21 cellular contexts compared by ENCODE assay signal in the genomic region with DNA sequence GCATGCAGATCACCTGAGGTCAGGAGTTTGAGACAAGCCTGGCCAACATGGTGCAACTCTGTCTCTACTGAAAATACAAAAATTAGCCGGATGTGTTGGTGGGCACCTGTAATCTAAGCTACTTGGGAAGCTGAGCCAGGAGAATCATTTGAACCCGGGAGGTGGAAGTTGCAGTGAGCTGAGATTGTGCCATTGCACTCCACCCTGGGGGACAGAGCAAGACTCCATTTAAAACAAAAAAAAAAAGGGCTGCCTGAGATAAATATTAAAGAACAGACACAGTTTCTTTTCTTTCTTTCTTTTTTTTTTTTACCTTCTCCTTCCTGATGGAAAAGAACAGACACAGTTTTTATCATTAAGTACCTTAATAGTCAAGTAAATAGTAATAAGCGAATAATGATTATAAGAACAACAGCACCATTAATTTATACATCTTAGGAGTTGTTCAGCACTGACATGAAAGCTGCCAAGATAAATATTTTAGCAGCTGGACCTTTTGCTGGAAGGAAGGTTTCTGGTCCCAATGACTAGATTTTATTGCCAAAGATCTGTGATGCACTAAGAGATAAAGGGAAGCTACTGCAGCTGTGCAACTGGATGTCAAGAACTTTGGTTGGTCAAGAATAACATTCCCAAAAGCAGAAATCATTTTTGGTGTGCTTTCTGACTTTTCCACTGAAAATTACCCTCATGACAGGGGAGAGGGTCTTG. TPM values are rescaled to one million over a fixed set of nuclear protein-coding genes. Genes with fewer than 3 reads are reported as not detected.
DNase-seq lines count a peak whose midpoint lies in the region; ATAC-seq, FAIRE-seq and TF ChIP-seq lines count a peak whose summit lies in the region.
"Had no signal": no experiment of that assay in that cellular context is flagged by ENCODE, and none has a peak within 500 bp of the region (broad histone marks: within the 10 kb centered on the region; RNA-seq: fewer than 3 reads in every experiment).

No MANE protein-coding gene starts in this region.

- no peak for TF ChIP-seq CTCF in astrocyte (IDR thresholded peaks at IDR 0.05; ENCODE audit: insufficient read depth, low read depth, low read length)
- TF ChIP-seq CTCF in fibroblast of villous mesenchyme (IDR thresholded peaks at IDR 0.05; ENCODE audit: insufficient read depth, low read depth, low read length): no peak
- TF ChIP-seq CTCF in osteocyte (IDR thresholded peaks at IDR 0.05): no peak

- H3K27ac Mint-ChIP-seq in astrocyte (ENCODE audit: unreplicated experiment) (no peak overlapping the region), osteocyte (ENCODE audit: unreplicated experiment) (peak overlapping the region; percentile 87)
- H3K27ac Mint-ChIP-seq: activated CD4-positive, alpha-beta T cell treated with anti-CD3 and anti-CD28 coated beads, Interleukin-2, amount 10 ng/mL, durations not matched to agents 7 days and 5 days; endodermal cell; nephron progenitor cell had no signal

- H3K4me3 Mint-ChIP-seq in astrocyte (ENCODE audit: unreplicated experiment): no peak overlapping the region
- H3K4me3 Mint-ChIP-seq in osteocyte (ENCODE audit: unreplicated experiment): no peak overlapping the region
- H3K4me3 Mint-ChIP-seq: activated CD4-positive, alpha-beta T cell treated with anti-CD3 and anti-CD28 coated beads, Interleukin-2, amount 10 ng/mL, durations not matched to agents 7 days and 5 days; CD8-positive, alpha-beta memory T cell; endodermal cell; nephron progenitor cell had no signal

- no peak overlapping the region for H3K4me2 ChIP-seq in astrocyte (ENCODE audit: low read length)

- no peaks in the 10 kb centered on the region for H3K4me1 ChIP-seq in astrocyte (ENCODE audit: insufficient read depth, low read length)

- no peaks in the 10 kb centered on the region for H3K9me3 ChIP-seq in astrocyte (ENCODE audit: insufficient read depth, low read depth, low read length)
- H3K9me3 ChIP-seq: gastrocnemius medialis had no signal

- no peak overlapping the region for H2AFZ ChIP-seq in astrocyte (ENCODE audit: low read depth, low read length)

- FAIRE-seq in astrocyte (lab: Jason Lieb, UNC): no peak
- FAIRE-seq in urothelium cell line (lab: Jason Lieb, UNC): no peak
- FAIRE-seq: colon, K562 had no signal

- H4K20me1 ChIP-seq in astrocyte (ENCODE audit: insufficient read depth, low read length): no peaks in the 10 kb centered on the region

- no peaks in the 10 kb centered on the region for H3K27me3 ChIP-seq in astrocyte (ENCODE audit: insufficient read depth, low read length)
- H3K27me3 ChIP-seq: gastrocnemius medialis had no signal

- H3K9ac ChIP-seq in astrocyte (ENCODE audit: low read length): no peak overlapping the region

- ATAC-seq in HG03025 (IDR thresholded peaks at IDR 0.05; ENCODE audit: low FRiP score, unreplicated experiment) (no peak), HG03159 (IDR thresholded peaks at IDR 0.05; ENCODE audit: unreplicated experiment) (no peak)
- ATAC-seq: gastrocnemius medialis, K562 had no signal

- H3K9me3 Mint-ChIP-seq in astrocyte (ENCODE audit: unreplicated experiment): no peaks in the 10 kb centered on the region
- H3K9me3 Mint-ChIP-seq in osteocyte (ENCODE audit: unreplicated experiment): no peaks in the 10 kb centered on the region
- H3K9me3 Mint-ChIP-seq: activated CD4-positive, alpha-beta T cell treated with anti-CD3 and anti-CD28 coated beads, Interleukin-2, amount 10 ng/mL, durations not matched to agents 7 days and 5 days; CD8-positive, alpha-beta memory T cell; endodermal cell; nephron progenitor cell had no signal

- H3K27me3 Mint-ChIP-seq in astrocyte (ENCODE audit: low read depth, unreplicated experiment) (no peaks in the 10 kb centered on the region), osteocyte (ENCODE audit: unreplicated experiment) (no peaks in the 10 kb centered on the region)
- H3K27me3 Mint-ChIP-seq: activated CD4-positive, alpha-beta T cell treated with anti-CD3 and anti-CD28 coated beads, Interleukin-2, amount 10 ng/mL, durations not matched to agents 7 days and 5 days; CD8-positive, alpha-beta memory T cell had no signal

- DNase-seq in LHCN-M2 (ENCODE audit: low read depth): peak; percentile 56
- peak; percentile 62 for DNase-seq in astrocyte (ENCODE audit: low read depth)
- peak; percentile 48 for DNase-seq in fibroblast of villous mesenchyme (ENCODE audit: low read depth)
- no peak for DNase-seq in osteocyte (ENCODE audit: extremely low spot score, unreplicated experiment)
- DNase-seq in NCI-H526 (lab: John Stamatoyannopoulos, UW): no peak
- DNase-seq in urothelium cell line (ENCODE audit: low spot score): no peak
- DNase-seq: activated CD4-positive, alpha-beta T cell treated with anti-CD3 and anti-CD28 coated beads, Interleukin-2, amount 10 ng/mL, durations not matched to agents 7 days and 5 days; activated CD8-positive, alpha-beta memory T cell treated with anti-CD3 and anti-CD28 coated beads, Interleukin-2, amount 50 U/mL, for 48 hours; CD8-positive, alpha-beta memory T cell; DMS79 treated with DMSO at 0.1 percent for 48 hours; endodermal cell; gastrocnemius medialis; NCI-H2029 treated with DMSO at 0.1 percent for 48 hours; NCI-H510A; nephron progenitor cell; substantia nigra; T-helper 1 cell had no signal

- no peak overlapping the region for H3K27ac ChIP-seq in astrocyte (ENCODE audit: low read depth, low read length)
- H3K27ac ChIP-seq: gastrocnemius medialis had no signal

- H3K4me3 ChIP-seq in astrocyte (ENCODE audit: insufficient read depth, low read depth, low read length) (no peak overlapping the region), fibroblast of villous mesenchyme (ENCODE audit: low read depth, low read length) (no peak overlapping the region)
- H3K4me3 ChIP-seq: gastrocnemius medialis, K562 had no signal

- H3K36me3 ChIP-seq in astrocyte (ENCODE audit: insufficient read depth, low read length): no peaks in the 10 kb centered on the region

- H3K36me3 Mint-ChIP-seq in astrocyte (ENCODE audit: low read depth, unreplicated experiment): no peaks in the 10 kb centered on the region
- H3K36me3 Mint-ChIP-seq in osteocyte (ENCODE audit: unreplicated experiment): peaks cover 9% of the 10 kb centered on the region

- no peaks in the 10 kb centered on the region for H3K79me2 ChIP-seq in astrocyte (ENCODE audit: insufficient read depth, low read length)

- H3K4me1 Mint-ChIP-seq in astrocyte (ENCODE audit: low read depth, unreplicated experiment) (no peaks in the 10 kb centered on the region), osteocyte (ENCODE audit: unreplicated experiment) (peaks cover 33% of the 10 kb centered on the region)
- H3K4me1 Mint-ChIP-seq: CD8-positive, alpha-beta memory T cell; endodermal cell; nephron progenitor cell had no signal

RNA-seq across cellular contexts. Expression of gene CENPP, which starts 7.0 kb away (rescaled TPM):
- total RNA-seq in LHCN-M2 (2014; rRNA removed): 12.0 and 14.6 TPM in 2 replicates
- 2.5 TPM for polyA plus RNA-seq in LHCN-M2 (2012)
- 1.9 and 2.0 TPM in 2 replicates for total RNA-seq in astrocyte
- 2.2 and 2.6 TPM in 2 replicates for total RNA-seq in fibroblast of villous mesenchyme
- 11.6 and 13.1 TPM in 2 replicates for total RNA-seq in osteocyte

RNA-seq across cellular contexts. Expression of gene NOL8, which starts 7.6 kb away (rescaled TPM):
- total RNA-seq in LHCN-M2 (2014; rRNA removed) (25.5 and 27.3 TPM in 2 replicates), astrocyte (29.9 and 33.1 TPM in 2 replicates), fibroblast of villous mesenchyme (24.2 and 25.4 TPM in 2 replicates), osteocyte (36.8 and 37.2 TPM in 2 replicates)
- 7.5 TPM for polyA plus RNA-seq in LHCN-M2 (2012)

RNA-seq across cellular contexts. Expression of gene IARS1, which starts 39.2 kb away (rescaled TPM):
- 179 and 183 TPM in 2 replicates for total RNA-seq in LHCN-M2 (2014; rRNA removed)
- polyA plus RNA-seq in LHCN-M2 (2012): 58.7 TPM
- 226 and 232 TPM in 2 replicates for total RNA-seq in astrocyte
- total RNA-seq in fibroblast of villous mesenchyme: 377 and 457 TPM in 2 replicates
- total RNA-seq in osteocyte: 212 and 231 TPM in 2 replicates

Comparison
In these comparisons a context has a peak if more than half of its experiments do, and no peak if none do; other contexts are left out.
1. DNase-seq: peak in LHCN-M2 (single experiment), astrocyte (single experiment) and fibroblast of villous mesenchyme (single experiment); none in osteocyte (single experiment), NCI-H526 (0 of 2) and urothelium cell line (single experiment).